In genomic region chr13:19633340-19634128, GRCh38 we compare ENCODE assay signal across 8 cellular contexts. TPM values are rescaled to one million over a fixed set of nuclear protein-coding genes. Genes with fewer than 3 reads are reported as not detected.
DNase-seq lines count a peak whose midpoint lies in the region; ATAC-seq, FAIRE-seq and TF ChIP-seq lines count a peak whose summit lies in the region.

TSS of gene MPHOSPH8 (plus strand) at chr13:19633659. CDS start at chr13:19633749, 90 bp downstream.

- ATAC-seq in stimulated activated naive CD8-positive, alpha-beta T cell treated with anti-CD3 and anti-CD28 coated beads, Interleukin-15, amount 100 ng/mL, for 72 hours, result peak; percentile 98

- H3K27me3 Mint-ChIP-seq in nephron progenitor cell (ENCODE audit: low read depth, poor library complexity), result peaks cover 8% of the 10 kb centered on the region
- no peaks in the 10 kb centered on the region for H3K27me3 Mint-ChIP-seq in stimulated activated naive CD8-positive, alpha-beta T cell treated with anti-CD3 and anti-CD28 coated beads, Interleukin-15, amount 100 ng/mL, for 72 hours

- peaks cover 19% of the 10 kb centered on the region for H3K4me1 Mint-ChIP-seq in nephron progenitor cell
- peaks cover 26% of the 10 kb centered on the region for H3K4me1 Mint-ChIP-seq in stimulated activated naive CD8-positive, alpha-beta T cell treated with anti-CD3 and anti-CD28 coated beads, Interleukin-15, amount 100 ng/mL, for 72 hours

- H3K4me3 Mint-ChIP-seq in nephron progenitor cell, result peak within 1 kb of the TSS; percentile 98
- H3K4me3 Mint-ChIP-seq in stimulated activated naive CD8-positive, alpha-beta T cell treated with anti-CD3 and anti-CD28 coated beads, Interleukin-15, amount 100 ng/mL, for 72 hours, result peak within 1 kb of the TSS; percentile 97 to 100

- H3K4me2 ChIP-seq in Loucy (ENCODE audit: low read depth, low read length, poor library complexity, severe bottlenecking), result peak within 1 kb of the TSS; percentile 91

- peak within 1 kb of the TSS; percentile 97 for H2AFZ ChIP-seq in Loucy (ENCODE audit: low read length)

- H3K4me3 ChIP-seq in Loucy (ENCODE audit: low read length, poor library complexity, severe bottlenecking) (peak within 1 kb of the TSS; percentile 99), fibroblast of the aortic adventitia (ENCODE audit: low read depth, low read length) (peak within 1 kb of the TSS; percentile 98)

- TF ChIP-seq POLR2A in H54 (IDR thresholded peaks at IDR 0.05; ENCODE audit: low read depth, low read length) (peak; percentile 77), Raji (IDR thresholded peaks at IDR 0.05; ENCODE audit: insufficient read depth, low read depth, low read length) (peak; percentile 73)

- no peaks in the 10 kb centered on the region for H3K27me3 ChIP-seq in Loucy (ENCODE audit: insufficient read depth, low read length, poor library complexity, severe bottlenecking)

- no peaks in the 10 kb centered on the region for H3K36me3 ChIP-seq in Loucy (ENCODE audit: insufficient read depth, low read length)

- H3K9me2 ChIP-seq in Loucy (replicated peaks; ENCODE audit: low read depth, low read length), result no peaks in the 10 kb centered on the region

- peaks cover 37% of the 10 kb centered on the region for H3K9me3 Mint-ChIP-seq in nephron progenitor cell
- H3K9me3 Mint-ChIP-seq in stimulated activated naive CD8-positive, alpha-beta T cell treated with anti-CD3 and anti-CD28 coated beads, Interleukin-15, amount 100 ng/mL, for 72 hours, result no peaks in the 10 kb centered on the region

- peaks cover 36% of the 10 kb centered on the region for H4K20me1 ChIP-seq in Loucy (ENCODE audit: insufficient read depth, low read length, poor library complexity, severe bottlenecking)

- H3K4me1 ChIP-seq in Loucy (ENCODE audit: insufficient read depth, low read length, poor library complexity, severe bottlenecking), result peaks cover 36% of the 10 kb centered on the region

- H3K79me2 ChIP-seq in Loucy (ENCODE audit: insufficient read depth, low read length), result peaks cover 50% of the 10 kb centered on the region

- TF ChIP-seq CTCF in Loucy (conservative IDR thresholded peaks at IDR 0.05; ENCODE audit: low read length) (no peak), fibroblast of the aortic adventitia (IDR thresholded peaks at IDR 0.05; ENCODE audit: insufficient read depth, low read length) (no peak), nephron progenitor cell (IDR thresholded peaks at IDR 0.05) (no peak)

- peaks cover 46% of the 10 kb centered on the region for H3K36me3 Mint-ChIP-seq in nephron progenitor cell (ENCODE audit: low read depth)

- H3K27ac Mint-ChIP-seq in nephron progenitor cell, result peak within 1 kb of the TSS; percentile 100
- H3K27ac Mint-ChIP-seq in stimulated activated naive CD8-positive, alpha-beta T cell treated with anti-CD3 and anti-CD28 coated beads, Interleukin-15, amount 100 ng/mL, for 72 hours, result peak within 1 kb of the TSS; percentile 99 to 100

- peak within 1 kb of the TSS; percentile 87 for H3K9ac ChIP-seq in Loucy (ENCODE audit: low read depth, low read length, poor library complexity, severe bottlenecking)

- peak; percentile 58 for FAIRE-seq in H54 (lab: Jason Lieb, UNC)

- no peaks in the 10 kb centered on the region for H3F3A ChIP-seq in Loucy (ENCODE audit: low read depth)

- DNase-seq in EL (peak; percentile 94), H54 (ENCODE audit: insufficient read length, low spot score) (peak; percentile 66), fibroblast of the aortic adventitia (ENCODE audit: low read depth) (peak; percentile 97), nephron progenitor cell (peak; percentile 93)
- DNase-seq in activated effector memory CD4-positive, alpha-beta T cell treated with Interleukin-2 at 50 U/mL for 16 hours, result peak; percentile 91
- peak; percentile 92 to 94 for DNase-seq in stimulated activated naive CD8-positive, alpha-beta T cell treated with anti-CD3 and anti-CD28 coated beads, Interleukin-15, amount 100 ng/mL, for 72 hours

- no peaks in the 10 kb centered on the region for H3K9me3 ChIP-seq in Loucy (ENCODE audit: insufficient read depth, low read depth, low read length)

RNA-seq across cellular contexts. Expression of gene MPHOSPH8, which starts in this region (rescaled TPM):
- 14.0 and 48.5 TPM in 2 replicates for total RNA-seq in fibroblast of the aortic adventitia (ENCODE audit: low replicate concordance)

Comparison
In these comparisons a context has a peak if more than half of its experiments do, and no peak if none do; other contexts are left out.
1. Peak in every context shown above with its lines: DNase-seq, ATAC-seq and H3K4me3 ChIP-seq.